Comparison of ENCODE assay signal across 22 cellular contexts in the genomic region with DNA sequence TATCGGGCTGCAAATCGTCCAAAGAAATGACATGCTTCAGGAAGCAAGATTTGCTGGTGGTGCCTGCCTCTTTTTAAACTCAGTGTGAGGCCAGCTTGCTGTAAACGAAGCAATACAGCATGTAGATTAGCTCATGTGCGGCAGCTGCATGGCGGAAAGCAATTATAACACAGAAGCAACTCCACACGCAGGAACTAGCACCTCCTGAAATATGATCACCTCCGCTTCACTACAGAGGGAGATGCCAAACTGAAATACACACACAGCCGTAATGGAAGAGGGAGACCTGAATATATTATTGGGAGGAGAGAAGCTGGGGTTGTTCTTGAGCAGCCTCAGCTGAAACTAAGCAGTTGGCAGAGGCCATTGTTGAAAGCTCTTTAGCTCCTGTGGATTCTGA.
DNase-seq lines count a peak whose midpoint lies in the region; ATAC-seq, FAIRE-seq and TF ChIP-seq lines count a peak whose summit lies in the region.
"Had no signal": no experiment of that assay in that cellular context is flagged by ENCODE, and none has a peak within 500 bp of the region (broad histone marks: within the 10 kb centered on the region; RNA-seq: fewer than 3 reads in every experiment).

No MANE protein-coding gene starts in this region.

- no TSS peak for BruUV-seq in PC-3 (replicated peaks; lab: Mats Ljungman, UMichigan)

- TF ChIP-seq POLR2A in vagina (IDR thresholded peaks at IDR 0.05) (no peak), ovary (IDR thresholded peaks at IDR 0.05) (no peak)

- no peak for TF ChIP-seq EP300 in ovary (IDR thresholded peaks at IDR 0.05)

- ATAC-seq in mucosa of descending colon (no peak), PC-3 (no peak)
- ATAC-seq: A549; activated T-helper 17 cell treated with anti-CD3 and anti-CD28 coated beads, Interleukin-2, amount 50 U/mL, for 72 hours; foreskin keratinocyte; natural killer cell treated with Interleukin-12 subunit alpha and Interleukin-12 subunit beta and Interleukin-15 and Interleukin-18, amount 100 ng/mL, for 72 hours had no signal

- H3K4me1 ChIP-seq in keratinocyte (ENCODE audit: control insufficient read depth, extremely low read depth, insufficient read depth, low read length) (no peaks in the 10 kb centered on the region), vagina (peaks cover 8% of the 10 kb centered on the region), ovary (ENCODE audit: insufficient read depth) (peaks cover 4% of the 10 kb centered on the region), mucosa of descending colon (ENCODE audit: low read depth) (no peaks in the 10 kb centered on the region), PC-3 (ENCODE audit: insufficient read depth, low read length) (peaks cover 21% of the 10 kb centered on the region)
- H3K4me1 ChIP-seq: A549 had no signal

- intact Hi-C loops in vagina (cut with DNase I) (no loop called here), ovary (cut with DNase I) (no loop called here), mucosa of descending colon (cut with DNase I, micrococcal nuclease) (no loop called here), PC-3 (cut with micrococcal nuclease) (loop anchor here (10.0 kb wide), 2 partner anchors 375 to 415 kb away; no protein-coding TSS in a partner anchor)

- POLR2A ChIA-PET in PC-3 (lab: Charles Lee; ENCODE audit: unreplicated experiment): no interaction called here

- H3K9ac ChIP-seq in keratinocyte (ENCODE audit: control insufficient read depth, extremely low read depth, insufficient read depth, low read length): no peak overlapping the region
- H3K9ac ChIP-seq in PC-3 (ENCODE audit: low read length): no peak overlapping the region

- 85 to 89% (median 86%) methylated on average over 8 of the region's 8 CpGs for WGBS in ovary, 3 donors

- no peaks in the 10 kb centered on the region for H3F3A ChIP-seq in PC-3 (ENCODE audit: low read length, unreplicated experiment)

- H3K79me2 ChIP-seq in keratinocyte (ENCODE audit: control insufficient read depth, insufficient read depth, low read length) (no peaks in the 10 kb centered on the region), PC-3 (ENCODE audit: low read length) (no peaks in the 10 kb centered on the region)

- H3K36me3 ChIP-seq in keratinocyte (ENCODE audit: control insufficient read depth in 2 of 2, extremely low read depth in 1 of 2, insufficient read depth in 2 of 2, low read length in 2 of 2) (no peaks in the 10 kb centered on the region), vagina (no peaks in the 10 kb centered on the region), ovary (no peaks in the 10 kb centered on the region), mucosa of descending colon (ENCODE audit: low read depth) (no peaks in the 10 kb centered on the region), PC-3 (ENCODE audit: low read depth, low read length) (no peaks in the 10 kb centered on the region)
- H3K36me3 ChIP-seq: SJSA1 had no signal

- TF ChIP-seq CTCF in keratinocyte (optimal IDR thresholded peaks at IDR 0.05 in 1 of 3, IDR thresholded peaks at IDR 0.05 in 1 of 3, conservative IDR thresholded peaks at IDR 0.05 in 1 of 3; ENCODE audit: extremely low read depth in 1 of 3, insufficient read depth in 2 of 3, low read length in 3 of 3) (no peak), vagina (IDR thresholded peaks at IDR 0.05) (no peak), ovary (IDR thresholded peaks at IDR 0.05) (no peak), mucosa of descending colon (IDR thresholded peaks at IDR 0.05) (no peak), PC-3 (conservative IDR thresholded peaks at IDR 0.05; ENCODE audit: low read depth, low read length) (no peak)

- no peak overlapping the region for H3K27ac ChIP-seq in keratinocyte (ENCODE audit: control insufficient read depth, insufficient read depth, low read length)
- no peak overlapping the region for H3K27ac ChIP-seq in vagina
- no peak overlapping the region for H3K27ac ChIP-seq in ovary
- no peak overlapping the region for H3K27ac ChIP-seq in PC-3 (ENCODE audit: low read length)
- H3K27ac ChIP-seq: A549, epithelial cell of prostate, foreskin keratinocyte, SJSA1, testis had no signal

- dilution Hi-C loops in keratinocyte (cut with MboI; ENCODE audit: extremely low pct_ligation_motif_present, low sequenced_read_pairs): no loop called here

- no peaks in the 10 kb centered on the region for H3K9me1 ChIP-seq in keratinocyte (ENCODE audit: control insufficient read depth, extremely low read depth, insufficient read depth, low read length)

- H3K9me3 ChIP-seq in keratinocyte (ENCODE audit: control insufficient read depth, low read depth, low read length): no peaks in the 10 kb centered on the region
- H3K9me3 ChIP-seq in vagina: no peaks in the 10 kb centered on the region
- H3K9me3 ChIP-seq in ovary: no peaks in the 10 kb centered on the region
- no peaks in the 10 kb centered on the region for H3K9me3 ChIP-seq in mucosa of descending colon
- H3K9me3 ChIP-seq in PC-3 (ENCODE audit: low read length): no peaks in the 10 kb centered on the region
- H3K9me3 ChIP-seq: A549, SJSA1, testis had no signal

- no peaks in the 10 kb centered on the region for H4K20me1 ChIP-seq in keratinocyte (ENCODE audit: control insufficient read depth, extremely low read depth, insufficient read depth, low read length)
- no peaks in the 10 kb centered on the region for H4K20me1 ChIP-seq in PC-3 (ENCODE audit: low read length)

- H2AFZ ChIP-seq in keratinocyte (ENCODE audit: control insufficient read depth, low read length) (no peak overlapping the region), PC-3 (ENCODE audit: low read length) (no peak overlapping the region)

- DNase-seq in COLO668 (lab: John Stamatoyannopoulos, UW; ENCODE audit: unreplicated experiment) (peak; percentile 25), NCI-H1436 (lab: John Stamatoyannopoulos, UW) (peak; percentile 89), NCI-H345 (lab: John Stamatoyannopoulos, UW) (peak; percentile 61), keratinocyte (ENCODE audit: low read depth, low spot score) (no peak), vagina (ENCODE audit: extremely low spot score in 2 of 2) (no peak), ovary (no peak), mucosa of descending colon (no peak), PC-3 (no peak)
- DNase-seq: C1 segment of cervical spinal cord, dermis blood vessel endothelial cell, DMS53, foreskin keratinocyte, kidney glomerular epithelial cell, mesenchymal stem cell, NCI-H1930, testis had no signal

- CTCF ChIA-PET in PC-3 (lab: Charles Lee): no interaction called here

- no peaks in the 10 kb centered on the region for H3K9me2 ChIP-seq in PC-3 (replicated peaks; ENCODE audit: low read length)

- FAIRE-seq in keratinocyte (lab: Jason Lieb, UNC): peak; percentile 36
- FAIRE-seq: A549, bronchial epithelial cell had no signal

- H3K4me3 ChIP-seq in keratinocyte (ENCODE audit: control insufficient read depth in 2 of 3, extremely low read depth in 1 of 3, insufficient read depth in 2 of 3, low read depth in 1 of 3, low read length in 3 of 3) (no peak overlapping the region), vagina (no peak overlapping the region), ovary (no peak overlapping the region), mucosa of descending colon (no peak overlapping the region), PC-3 (ENCODE audit: low read length) (no peak overlapping the region)
- H3K4me3 ChIP-seq: A549, SJSA1, testis had no signal

- H3K27me3 ChIP-seq in keratinocyte (ENCODE audit: control insufficient read depth, extremely low read depth, insufficient read depth, low read length) (no peaks in the 10 kb centered on the region), vagina (no peaks in the 10 kb centered on the region), ovary (no peaks in the 10 kb centered on the region), PC-3 (ENCODE audit: low read length) (no peaks in the 10 kb centered on the region)
- H3K27me3 ChIP-seq: foreskin keratinocyte, SJSA1, testis had no signal

- H3K4me2 ChIP-seq in keratinocyte (ENCODE audit: control insufficient read depth, extremely low read depth, insufficient read depth, low read depth, low read length) (no peak overlapping the region), PC-3 (ENCODE audit: low read length) (no peak overlapping the region)
- H3K4me2 ChIP-seq: A549 had no signal

Comparison
In these comparisons a context has a peak if more than half of its experiments do, and no peak if none do; other contexts are left out.
1. DNase-seq: peak in COLO668 (single experiment), NCI-H1436 (single experiment) and NCI-H345 (single experiment); none in keratinocyte (single experiment), vagina (0 of 2), ovary (0 of 5), mucosa of descending colon (0 of 3) and PC-3 (single experiment).